Comparison of ENCODE assay signal across 8 cellular contexts in genomic region chr4:159105761-159106243, GRCh38. TPM values are rescaled to one million over a fixed set of nuclear protein-coding genes. Genes with fewer than 3 reads are reported as not detected.
DNase-seq lines count a peak whose midpoint lies in the region; ATAC-seq, FAIRE-seq and TF ChIP-seq lines count a peak whose summit lies in the region.

No MANE protein-coding gene starts in this region.

- in situ Hi-C loops in K562 (cut with MboI), result no loop called here

- H3K4me2 ChIP-seq in KMS-11 (peak overlapping the region; percentile 99; the same call in 1 of the 2 replicates), K562 (ENCODE audit: insufficient read depth, low read length) (peak overlapping the region; percentile 92)

- H3K4me3 ChIP-seq in GM06990 (replicated peaks; ENCODE audit: low read depth, low read length) (peak overlapping the region; percentile 85), KMS-11 (IDR thresholded peaks at IDR 0.05; ENCODE audit: insufficient read depth, low read depth, low read length) (no peak overlapping the region), K562 (peak overlapping the region; percentile 93), lung (peak overlapping the region; percentile 15), upper lobe of left lung (peak overlapping the region in 3 of 4 donors; percentile 61 to 93 (median 91)), BE2C (ENCODE audit: low read depth, low read length) (no peak overlapping the region)

- BruUV-seq in K562 (replicated peaks; lab: Mats Ljungman, UMichigan), result TSS peak; percentile 36

- no peaks in the 10 kb centered on the region for H4K20me1 ChIP-seq in KMS-11 (ENCODE audit: insufficient read depth)
- peaks cover 4% of the 10 kb centered on the region; the same call in 1 of the 2 replicates for H4K20me1 ChIP-seq in K562 (replicated peaks; ENCODE audit: control insufficient read depth, insufficient read depth, low read length)

- TF ChIP-seq POLR2A in K562 (conservative IDR thresholded peaks at IDR 0.05) (no peak), upper lobe of left lung (IDR thresholded peaks at IDR 0.05) (no peak)

- peaks cover 22% of the 10 kb centered on the region for H3K4me1 ChIP-seq in KMS-11 (ENCODE audit: low read depth, poor library complexity, severe bottlenecking)
- H3K4me1 ChIP-seq in K562 (replicated peaks in 1 of 2; ENCODE audit: control insufficient read depth in 2 of 2, insufficient read depth in 2 of 2, low read length in 2 of 2), result peaks cover 13 to 44% of the 10 kb centered on the region in 2 experiments
- peaks cover 2 to 14% of the 10 kb centered on the region in 2 donors for H3K4me1 ChIP-seq in lung (ENCODE audit: control insufficient read depth in 2 of 2, insufficient read depth in 2 of 2, low read length in 2 of 2)
- H3K4me1 ChIP-seq in upper lobe of left lung, result peaks cover 24 to 44% (median 33%) of the 10 kb centered on the region in 4 donors
- H3K4me1 ChIP-seq in BE2C, result peaks cover 3% of the 10 kb centered on the region; the same call in 1 of the 2 replicates

- peaks cover 20% of the 10 kb centered on the region; the same call in 1 of the 2 replicates for H3K79me2 ChIP-seq in KMS-11 (ENCODE audit: insufficient read depth, low read depth)
- peaks cover 74% of the 10 kb centered on the region for H3K79me2 ChIP-seq in K562 (ENCODE audit: control insufficient read depth, insufficient read depth, low read length)

- intact Hi-C loops in K562 (cut with micrococcal nuclease), result loop anchor here (1.0 to 10.0 kb wide), 5 partner anchors 45 to 339 kb away; no protein-coding TSS in a partner anchor

- CTCF ChIA-PET in K562 (lab: Yijun Ruan, JAX; ENCODE audit: low intra/inter-chr PET ratio), result interaction anchor here (0.6 kb wide), 1 partner anchor 255 kb away, joined by 3 read pairs; no protein-coding TSS in a partner anchor

- peak; percentile 15 for DNase-seq in GM06990 (ENCODE audit: extremely low read depth, insufficient read length)
- peak in 2 of 4 experiments; percentile 48 to 59 for DNase-seq in K562 (ENCODE audit: extremely low read depth in 1 of 4, low spot score in 3 of 4)
- no peak for DNase-seq in lung (ENCODE audit: low spot score)
- no peak for DNase-seq in upper lobe of left lung
- no peak for DNase-seq in middle frontal gyrus (ENCODE audit: extremely low spot score, low spot score)
- no peak for DNase-seq in BE2C
- DNase-seq in NCI-H1105 (lab: John Stamatoyannopoulos, UW), result no peak

- no peak for TF ChIP-seq RAD21 in K562 (CRISPR knock-in tag; conservative IDR thresholded peaks at IDR 0.05 in 1 of 2, IDR thresholded peaks at IDR 0.05 in 1 of 2)

- TF ChIP-seq EP300 in K562 (IDR thresholded peaks at IDR 0.05; ENCODE audit: low read length) (no peak), upper lobe of left lung (IDR thresholded peaks at IDR 0.05) (no peak)

- H3K36me3 ChIP-seq in GM06990 (ENCODE audit: control insufficient read depth, insufficient read depth, low read length), result no peaks in the 10 kb centered on the region
- H3K36me3 ChIP-seq in KMS-11 (ENCODE audit: insufficient read depth), result no peaks in the 10 kb centered on the region
- no peaks in the 10 kb centered on the region for H3K36me3 ChIP-seq in K562 (ENCODE audit: control insufficient read depth, insufficient read depth, low read length)
- no peaks in the 10 kb centered on the region for H3K36me3 ChIP-seq in lung (ENCODE audit: control insufficient read depth in 2 of 2, insufficient read depth in 2 of 2, low read length in 2 of 2)
- H3K36me3 ChIP-seq in upper lobe of left lung, result no peaks in the 10 kb centered on the region
- H3K36me3 ChIP-seq in BE2C, result no peaks in the 10 kb centered on the region

- H3K9me1 ChIP-seq in K562 (ENCODE audit: control insufficient read depth, insufficient read depth, low read length), result no peaks in the 10 kb centered on the region

- POLR2A ChIA-PET in K562 (lab: Yijun Ruan, JAX), result interaction anchor here (0.6 to 3.0 kb wide), 4 partner anchors 17 to 237 kb away, joined by 3 to 10 read pairs (median 4); no protein-coding TSS in a partner anchor

- H2AFZ ChIP-seq in KMS-11 (ENCODE audit: low read depth) (no peak overlapping the region), K562 (ENCODE audit: low read depth, low read length) (peak overlapping the region; percentile 1; the same call in 1 of the 2 replicates)

- FAIRE-seq in K562 (lab: Jason Lieb, UNC), result no peak

- H3K27me3 ChIP-seq in GM06990 (replicated peaks; ENCODE audit: control insufficient read depth, insufficient read depth, low read length) (no peaks in the 10 kb centered on the region), KMS-11 (ENCODE audit: insufficient read depth, low read depth) (peaks cover 12% of the 10 kb centered on the region; the same call in 1 of the 2 replicates), K562 (ENCODE audit: control insufficient read depth in 2 of 2, insufficient read depth in 2 of 2, low read length in 2 of 2) (no peaks in the 10 kb centered on the region), lung (ENCODE audit: control insufficient read depth, insufficient read depth) (no peaks in the 10 kb centered on the region), upper lobe of left lung (no peaks in the 10 kb centered on the region), BE2C (no peaks in the 10 kb centered on the region; the same call in 1 of the 2 replicates)

- H3K27ac ChIP-seq in KMS-11 (no peak overlapping the region), K562 (ENCODE audit: extremely low read depth, low read depth, low read length) (peak overlapping the region; percentile 67), lung (ENCODE audit: low read depth in 1 of 2, low read length in 1 of 2) (peak overlapping the region; percentile 62 to 67), upper lobe of left lung (peak overlapping the region; percentile 6 to 99 (median 52))

- ATAC-seq in K562, result peak; percentile 3
- no peak for ATAC-seq in lung (ENCODE audit: insufficient read depth, low FRiP score)
- ATAC-seq in upper lobe of left lung (ENCODE audit: low FRiP score in 2 of 2), result no peak

- TF ChIP-seq CTCF in GM06990 (IDR thresholded peaks at IDR 0.05; ENCODE audit: insufficient read depth, low read length, poor library complexity, severe bottlenecking), result no peak
- no peak for TF ChIP-seq CTCF in KMS-11 (conservative IDR thresholded peaks at IDR 0.05; ENCODE audit: low read depth, low read length)
- no peak for TF ChIP-seq CTCF in K562 (IDR thresholded peaks at IDR 0.05 in 2 of 3, conservative IDR thresholded peaks at IDR 0.05 in 1 of 3; ENCODE audit: insufficient read depth in 2 of 3, low read depth in 1 of 3, low read length in 3 of 3)
- TF ChIP-seq CTCF in lung (IDR thresholded peaks at IDR 0.05; ENCODE audit: control extremely low read depth, extremely low read depth), result no peak
- TF ChIP-seq CTCF in upper lobe of left lung (IDR thresholded peaks at IDR 0.05), result no peak
- no peak for TF ChIP-seq CTCF in BE2C (IDR thresholded peaks at IDR 0.05; ENCODE audit: low read depth, low read length)

- H3K9me3 ChIP-seq in K562 (replicated peaks; ENCODE audit: control insufficient read depth, insufficient read depth, low read depth, low read length) (no peaks in the 10 kb centered on the region), lung (ENCODE audit: control insufficient read depth in 2 of 2, insufficient read depth in 1 of 2, low read length in 1 of 2) (no peaks in the 10 kb centered on the region), upper lobe of left lung (no peaks in the 10 kb centered on the region), BE2C (no peaks in the 10 kb centered on the region)

- 0% methylated on average over 4 of the region's 4 CpGs for WGBS in K562 (ENCODE audit: insufficient coverage, low coverage, missing lambda C conversion rate)
- WGBS in lung, 2 donors, result 24 to 31% methylated on average over 4 of the region's 4 CpGs
- 26 to 28% methylated on average over 4 of the region's 4 CpGs for WGBS in upper lobe of left lung, 2 donors

- no peak overlapping the region for H3K9ac ChIP-seq in KMS-11
- H3K9ac ChIP-seq in K562 (ENCODE audit: insufficient read depth in 1 of 2, low read depth in 2 of 2, low read length in 2 of 2), result peak overlapping the region in 1 of 2 experiments; percentile 72; a peak in 2 of 4 replicates

TF ChIP-seq in K562, 482 proteins besides CTCF, POLR2A, EP300 and RAD21 (continues in another document):
- peak; percentile 51 for TF ChIP-seq ATF7 (IDR thresholded peaks at IDR 0.05)
- peak; percentile 88 for TF ChIP-seq SPI1 (IDR thresholded peaks at IDR 0.05; ENCODE audit: borderline replicate concordance, low read depth, low read length)
- TF ChIP-seq EP400 (IDR thresholded peaks at IDR 0.05), result no peak
- no peak for TF ChIP-seq TAF7 (tag; IDR thresholded peaks at IDR 0.05)

RNA-seq across cellular contexts. Expression of gene RAPGEF2, which starts 2.9 kb away (rescaled TPM):
- 50.9 and 149 TPM in 2 replicates for total RNA-seq in K562 (2011; cell fraction: chromatin; rRNA removed; ENCODE audit: low replicate concordance)
- total RNA-seq in K562 (2011; cell fraction: nucleolus; rRNA removed), result 21.8 and 31.8 TPM in 2 replicates
- 43.3 and 46.7 TPM in 2 replicates for total RNA-seq in K562 (2011; cell fraction: nucleoplasm; rRNA removed)
- total RNA-seq in K562 (2014; rRNA removed) (21.2 and 21.4 TPM in 2 replicates), K562 (2014; rRNA removed; fragmentation: Illumina TruSeq; extraction: Trizol) (24.1 and 27.3 TPM in 2 replicates), K562 (2015; rRNA removed; fragmentation: Illumina TruSeq; extraction: Trizol) (29.9 and 32.6 TPM in 2 replicates), K562 (2021) (17.1 and 23.1 TPM in 2 replicates), lung (10 to 100 TPM; 42.3 to 88.7 TPM), upper lobe of left lung (100 to 1,000 TPM in 1 of 6 donors, 10 to 100 TPM in 5; 53.3 to 122 (median 66.3) TPM)
- polyA plus RNA-seq in K562 (2011; rRNA removed) (28.4 and 31.1 TPM in 2 replicates), K562 (2014; fragmentation: Illumina TruSeq; extraction: Trizol) (22.1 and 26.8 TPM in 2 replicates), K562 (2014; fragmentation: Nextera tagmentation; extraction: Ambion mirVana) (1 to 10 TPM; 3.1 to 3.4 TPM), K562 (2014; rRNA removed) (13.1 and 15.0 TPM in 2 replicates), lung (10 to 100 TPM in 1 of 2 donors, 1 to 10 TPM in 1; 8.6 to 22.2 TPM)
- polyA plus RNA-seq in K562 (2011; cell fraction: cytosol; rRNA removed), result 15.8 and 20.2 TPM in 2 replicates
- 45.9 and 58.3 TPM in 2 replicates for polyA plus RNA-seq in K562 (2011; cell fraction: nucleus; rRNA removed)
- polyA plus RNA-seq in K562 (2012), result 16.1 and 24.1 TPM in 2 replicates
- polyA minus RNA-seq in K562 (2011; rRNA and poly(A)+ RNA removed), result 127 and 148 TPM in 2 replicates
- polyA minus RNA-seq in K562 (2011; cell fraction: cytosol; rRNA and poly(A)+ RNA removed), result 23.8 and 34.2 TPM in 2 replicates
- polyA minus RNA-seq in K562 (2011; cell fraction: nucleus; rRNA and poly(A)+ RNA removed), result 42.3 and 86.1 TPM in 2 replicates
- polyA plus RNA-seq in BE2C (2012; ENCODE audit: insufficient read depth, insufficient read length, low read depth), result 23.5 TPM

Comparison
In these comparisons a context has a peak if more than half of its experiments do, and no peak if none do; other contexts are left out.
1. H3K4me3 ChIP-seq: peak in GM06990 (single experiment), K562 (single experiment), lung (single experiment) and upper lobe of left lung (3 of 4); none in KMS-11 (single experiment) and BE2C (single experiment).